ENCODE assay signal across 22 cellular contexts in genomic region chr5:428754-429452, GRCh38. TPM values are rescaled to one million over a fixed set of nuclear protein-coding genes. Genes with fewer than 3 reads are reported as not detected.
DNase-seq lines count a peak whose midpoint lies in the region; TF ChIP-seq lines count a peak whose summit lies in the region.
"Had no signal": no experiment of that assay in that cellular context is flagged by ENCODE, and none has a peak within 500 bp of the region (broad histone marks: within the 10 kb centered on the region; RNA-seq: fewer than 3 reads in every experiment).

No MANE protein-coding gene starts in this region.

- H4K8ac ChIP-seq in mesendoderm (ENCODE audit: low read depth, low read length), result no peak overlapping the region

- no peak overlapping the region for H3K4me3 ChIP-seq in mesendoderm (ENCODE audit: low read length)
- H3K4me3 ChIP-seq in neural progenitor cell, result no peak overlapping the region
- H3K4me3 ChIP-seq: BLaER1, GM12878, MG63, PC-9, prostate gland, tibial nerve had no signal

- H3K79me2 ChIP-seq in mesendoderm (ENCODE audit: control insufficient read depth, insufficient read depth, low read length), result no peaks in the 10 kb centered on the region
- H3K79me2 ChIP-seq in neural progenitor cell (ENCODE audit: low read depth), result no peaks in the 10 kb centered on the region

- H3K23ac ChIP-seq in mesendoderm (ENCODE audit: low read length), result no peak overlapping the region

- no peak overlapping the region for H3K4ac ChIP-seq in mesendoderm (ENCODE audit: low read depth, low read length)

- no peaks in the 10 kb centered on the region for H3K36me3 ChIP-seq in mesendoderm (ENCODE audit: control insufficient read depth, insufficient read depth, low read length)
- H3K36me3 ChIP-seq in neural progenitor cell, result no peaks in the 10 kb centered on the region
- H3K36me3 ChIP-seq: BLaER1, neutrophil, prostate gland, tibial nerve had no signal

- H3K4me3 Mint-ChIP-seq in activated naive CD8-positive, alpha-beta T cell, result no peak overlapping the region
- no peak overlapping the region for H3K4me3 Mint-ChIP-seq in activated naive CD8-positive, alpha-beta T cell treated with anti-CD3 and anti-CD28 coated beads for 36 hours
- H3K4me3 Mint-ChIP-seq in chondrocyte (ENCODE audit: unreplicated experiment), result no peak overlapping the region
- H3K4me3 Mint-ChIP-seq in osteocyte (ENCODE audit: unreplicated experiment), result no peak overlapping the region
- no peak overlapping the region for H3K4me3 Mint-ChIP-seq in neural progenitor cell

- H3K36me3 Mint-ChIP-seq in activated naive CD8-positive, alpha-beta T cell, result peaks cover 8% of the 10 kb centered on the region
- H3K36me3 Mint-ChIP-seq in activated naive CD8-positive, alpha-beta T cell treated with anti-CD3 and anti-CD28 coated beads for 36 hours, result peaks cover 34% of the 10 kb centered on the region
- H3K36me3 Mint-ChIP-seq in chondrocyte (ENCODE audit: low read depth), result peaks cover 9% of the 10 kb centered on the region
- peaks cover 34% of the 10 kb centered on the region for H3K36me3 Mint-ChIP-seq in osteocyte (ENCODE audit: unreplicated experiment)
- peaks cover 3% of the 10 kb centered on the region for H3K36me3 Mint-ChIP-seq in neural progenitor cell

- no peak overlapping the region for H4K5ac ChIP-seq in mesendoderm (ENCODE audit: low read length)

- H3K79me1 ChIP-seq in mesendoderm (ENCODE audit: low read length), result no peaks in the 10 kb centered on the region

- DNase-seq in activated naive CD8-positive, alpha-beta T cell treated with anti-CD3 and anti-CD28 coated beads for 36 hours, result no peak
- DNase-seq in chondrocyte (ENCODE audit: low spot score) (peak; percentile 71), osteocyte (ENCODE audit: extremely low spot score, unreplicated experiment) (peak; percentile 63), mesendoderm (no peak), OCI-M2 (lab: John Stamatoyannopoulos, UW; ENCODE audit: unreplicated experiment) (no peak), neural progenitor cell (ENCODE audit: low spot score) (no peak)
- DNase-seq: activated CD4-positive, alpha-beta T cell treated with anti-CD3 and anti-CD28 coated beads for 48 hours; left ventricle myocardium superior; MG63; NCI-H1436 treated with DMSO at 0.1 percent for 48 hours; NCI-H2081 treated with DMSO at 0.1 percent for 48 hours; NCI-H226; NCI-H526 treated with DMSO at 0.1 percent for 48 hours; PC-9; stimulated activated CD4-positive, alpha-beta T cell treated with anti-CD3 and anti-CD28 coated beads, Interleukin-4, amount 100 ng/mL, for 24 hours had no signal

- H3K27me3 ChIP-seq in mesendoderm (ENCODE audit: insufficient read depth, low read length, poor library complexity) (no peaks in the 10 kb centered on the region), neural progenitor cell (no peaks in the 10 kb centered on the region)
- H3K27me3 ChIP-seq: MG63 had no signal

- H2BK15ac ChIP-seq in mesendoderm (replicated peaks; ENCODE audit: low read depth), result no peak overlapping the region

- H3K4me1 Mint-ChIP-seq in activated naive CD8-positive, alpha-beta T cell (ENCODE audit: low read depth), result peaks cover 5% of the 10 kb centered on the region
- peaks cover 7% of the 10 kb centered on the region for H3K4me1 Mint-ChIP-seq in activated naive CD8-positive, alpha-beta T cell treated with anti-CD3 and anti-CD28 coated beads for 36 hours
- H3K4me1 Mint-ChIP-seq in chondrocyte (ENCODE audit: low read depth) (peaks cover 20% of the 10 kb centered on the region), osteocyte (ENCODE audit: unreplicated experiment) (peaks cover 59% of the 10 kb centered on the region), neural progenitor cell (peaks cover 17% of the 10 kb centered on the region)

- H3K4me2 ChIP-seq in mesendoderm (ENCODE audit: low read length) (no peak overlapping the region), neural progenitor cell (no peak overlapping the region)
- H3K4me2 ChIP-seq: BLaER1, KMS-11, PC-9 had no signal

- H3K9me3 ChIP-seq in neural progenitor cell (ENCODE audit: low read depth), result no peaks in the 10 kb centered on the region
- H3K9me3 ChIP-seq: BLaER1, MG63, neutrophil, prostate gland, tibial nerve had no signal

- no peak overlapping the region for H3K9ac ChIP-seq in mesendoderm (ENCODE audit: low read length)
- no peak overlapping the region for H3K9ac ChIP-seq in neural progenitor cell
- H3K9ac ChIP-seq: BLaER1, KMS-11 had no signal

- H3K18ac ChIP-seq in mesendoderm (ENCODE audit: low read length), result no peak overlapping the region

- no peak overlapping the region for H3K27ac ChIP-seq in mesendoderm (ENCODE audit: low read depth, low read length)
- H3K27ac ChIP-seq in neural progenitor cell, result no peak overlapping the region
- H3K27ac ChIP-seq: BLaER1, KMS-11, neutrophil, PC-9, prostate gland, tibial nerve had no signal

- no peak overlapping the region for H2AFZ ChIP-seq in neural progenitor cell (replicated peaks)
- H2AFZ ChIP-seq: PC-9 had no signal

- H2BK120ac ChIP-seq in mesendoderm (ENCODE audit: low read depth, low read length), result no peak overlapping the region

- no peaks in the 10 kb centered on the region for H3K27me3 Mint-ChIP-seq in activated naive CD8-positive, alpha-beta T cell
- no peaks in the 10 kb centered on the region for H3K27me3 Mint-ChIP-seq in activated naive CD8-positive, alpha-beta T cell treated with anti-CD3 and anti-CD28 coated beads for 36 hours
- H3K27me3 Mint-ChIP-seq in chondrocyte (ENCODE audit: low read depth), result no peaks in the 10 kb centered on the region
- no peaks in the 10 kb centered on the region for H3K27me3 Mint-ChIP-seq in osteocyte (ENCODE audit: unreplicated experiment)
- H3K27me3 Mint-ChIP-seq in neural progenitor cell (ENCODE audit: insufficient read depth, low read depth), result peaks cover 7% of the 10 kb centered on the region

- H4K20me1 ChIP-seq in neural progenitor cell (ENCODE audit: low read depth), result no peaks in the 10 kb centered on the region
- H4K20me1 ChIP-seq: BLaER1 had no signal

- TF ChIP-seq CTCF in chondrocyte (IDR thresholded peaks at IDR 0.05) (no peak), osteocyte (IDR thresholded peaks at IDR 0.05) (no peak), neural progenitor cell (IDR thresholded peaks at IDR 0.05) (no peak)

- H3K27ac Mint-ChIP-seq in activated naive CD8-positive, alpha-beta T cell, result peak overlapping the region; percentile 28
- H3K27ac Mint-ChIP-seq in activated naive CD8-positive, alpha-beta T cell treated with anti-CD3 and anti-CD28 coated beads for 36 hours, result no peak overlapping the region
- H3K27ac Mint-ChIP-seq in chondrocyte (ENCODE audit: unreplicated experiment) (no peak overlapping the region), osteocyte (ENCODE audit: unreplicated experiment) (peak overlapping the region; percentile 97), neural progenitor cell (no peak overlapping the region)

- no peak overlapping the region for H3K56ac ChIP-seq in mesendoderm (ENCODE audit: low read length)

- WGBS in mesendoderm (ENCODE audit: extremely low coverage, insufficient coverage, low lambda C conversion rate), result no CpG with 5 or more reads among the region's 22 CpGs

- no peaks in the 10 kb centered on the region for H3F3A ChIP-seq in neural progenitor cell (ENCODE audit: low read depth)

- H3K9me3 Mint-ChIP-seq in activated naive CD8-positive, alpha-beta T cell (ENCODE audit: low read depth), result no peaks in the 10 kb centered on the region
- H3K9me3 Mint-ChIP-seq in activated naive CD8-positive, alpha-beta T cell treated with anti-CD3 and anti-CD28 coated beads for 36 hours, result no peaks in the 10 kb centered on the region
- H3K9me3 Mint-ChIP-seq in chondrocyte (ENCODE audit: low read depth) (no peaks in the 10 kb centered on the region), osteocyte (ENCODE audit: unreplicated experiment) (no peaks in the 10 kb centered on the region), neural progenitor cell (peaks cover 5% of the 10 kb centered on the region)

- no peak overlapping the region for H2AK5ac ChIP-seq in mesendoderm (ENCODE audit: low read length)

- no peaks in the 10 kb centered on the region for H3K4me1 ChIP-seq in mesendoderm (ENCODE audit: control insufficient read depth, low read depth, low read length)
- H3K4me1 ChIP-seq in neural progenitor cell, result no peaks in the 10 kb centered on the region
- H3K4me1 ChIP-seq: prostate gland had no signal

- H2BK5ac ChIP-seq in mesendoderm (ENCODE audit: low read length), result no peak overlapping the region

RNA-seq across cellular contexts. Expression of gene EXOC3, which starts 14.1 kb away (rescaled TPM):
- 10 to 100 TPM; 58.2 to 61.2 TPM for total RNA-seq in activated naive CD8-positive, alpha-beta T cell treated with anti-CD3 and anti-CD28 coated beads for 36 hours
- total RNA-seq in chondrocyte, result 39.4 to 58.1 TPM (median 43.3 TPM) in 3 replicates
- 70.0 and 81.4 TPM in 2 replicates for total RNA-seq in osteocyte
- polyA plus RNA-seq in mesendoderm (2013, experiment 1 of 2), result 16.9 TPM
- 16.9 TPM for polyA plus RNA-seq in mesendoderm (2013, experiment 2 of 2)
- total RNA-seq in neural progenitor cell (ENCODE audit: low replicate concordance), result 19.2 and 37.6 TPM in 2 replicates

Comparison
In these comparisons a context has a peak if more than half of its experiments do, and no peak if none do; other contexts are left out.
1. H3K27ac Mint-ChIP-seq: peak in activated naive CD8-positive, alpha-beta T cell (single experiment) and osteocyte (single experiment); none in activated naive CD8-positive, alpha-beta T cell treated with anti-CD3 and anti-CD28 coated beads for 36 hours (single experiment), chondrocyte (single experiment) and neural progenitor cell (single experiment).
2. DNase-seq: peak in chondrocyte (single experiment) and osteocyte (single experiment); none in activated naive CD8-positive, alpha-beta T cell treated with anti-CD3 and anti-CD28 coated beads for 36 hours (single experiment), mesendoderm (single experiment), OCI-M2 (single experiment) and neural progenitor cell (single experiment).